12 cellular contexts compared by ENCODE assay signal in the genomic region with DNA sequence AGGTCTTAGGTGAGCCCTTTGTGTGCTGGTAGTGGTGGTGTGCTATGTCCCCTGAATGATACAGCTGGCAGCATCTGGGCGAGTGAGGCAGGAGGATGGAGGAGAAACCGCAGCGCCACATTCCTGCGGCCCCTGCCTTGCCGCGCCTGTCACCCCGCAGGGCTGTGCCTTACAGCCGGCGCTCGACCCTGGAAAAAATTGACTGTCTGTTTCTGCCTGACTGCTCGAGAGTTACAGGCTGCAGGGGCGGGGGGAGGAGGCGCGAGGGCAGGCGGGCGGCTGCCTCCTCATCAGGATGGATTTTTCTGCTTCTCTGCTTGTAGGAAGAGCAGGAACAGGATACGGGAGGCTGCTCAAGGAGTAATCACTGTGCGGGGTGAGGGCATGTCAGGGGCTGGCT.
DNase-seq lines count a peak whose midpoint lies in the region; TF ChIP-seq lines count a peak whose summit lies in the region.
"Had no signal": no experiment of that assay in that cellular context is flagged by ENCODE, and none has a peak within 500 bp of the region (broad histone marks: within the 10 kb centered on the region; RNA-seq: fewer than 3 reads in every experiment).

No MANE protein-coding gene starts in this region.

- H3K9me3 ChIP-seq in SJCRH30 (replicated peaks) = no peaks in the 10 kb centered on the region
- H3K9me3 ChIP-seq: right lobe of liver had no signal

- H3K36me3 ChIP-seq in H7 (replicated peaks; ENCODE audit: control insufficient read depth, insufficient read depth, low read length) (no peaks in the 10 kb centered on the region), SJCRH30 (no peaks in the 10 kb centered on the region)
- H3K36me3 ChIP-seq: right lobe of liver had no signal

- H3K4me3 ChIP-seq in H7 (ENCODE audit: insufficient read depth, low read depth, low read length) (no peak overlapping the region), SJCRH30 (no peak overlapping the region), skeletal muscle cell (ENCODE audit: low read depth, low read length) (peak overlapping the region; percentile 8), dorsolateral prefrontal cortex (peak overlapping the region in 5 of 59 donors; percentile 9 to 24 (median 15))
- H3K4me3 ChIP-seq: right lobe of liver had no signal

- H3K27me3 ChIP-seq in H7 (ENCODE audit: control insufficient read depth, insufficient read depth, low read length) (peaks cover 3% of the 10 kb centered on the region; the same call in 1 of the 2 replicates), SJCRH30 (no peaks in the 10 kb centered on the region), dorsolateral prefrontal cortex (peaks cover 0 to 28% (median 7%) of the 10 kb centered on the region in 45 donors)
- H3K27me3 ChIP-seq: right lobe of liver had no signal

- peaks cover 4% of the 10 kb centered on the region; the same call in 1 of the 2 replicates for H3K4me1 ChIP-seq in SJCRH30
- H3K4me1 ChIP-seq: right lobe of liver had no signal

- H3K27ac ChIP-seq in SJCRH30 (no peak overlapping the region; the same call in 1 of the 2 replicates), dorsolateral prefrontal cortex (no peak overlapping the region)
- H3K27ac ChIP-seq: right lobe of liver had no signal

- TF ChIP-seq CTCF in dorsolateral prefrontal cortex (IDR thresholded peaks at IDR 0.05 in 54 of 56, conservative IDR thresholded peaks at IDR 0.05 in 2 of 56; ENCODE audit: low read depth in 1 of 56, partially characterized antibody in 56 of 56) = no peak

- intact Hi-C loops in head of caudate nucleus (cut with DNase I) (no loop called here), dorsolateral prefrontal cortex (cut with DNase I) (no loop called here)

- peak; percentile 84 for DNase-seq in H7
- DNase-seq in SJCRH30 = peak; percentile 79 to 82
- peak in 37 of 42 donors; percentile 24 to 84 (median 57) for DNase-seq in head of caudate nucleus
- DNase-seq in skeletal muscle cell (ENCODE audit: low read depth) = no peak
- no peak for DNase-seq in stimulated activated CD8-positive, alpha-beta memory T cell treated with anti-CD3 and anti-CD28 coated beads, Interleukin-4, amount 100 ng/mL, for 48 hours
- DNase-seq in stimulated activated CD4-positive, alpha-beta T cell treated with anti-CD3 and anti-CD28 coated beads, Interleukin-4, amount 100 ng/mL, for 24 hours = no peak
- DNase-seq in activated CD4-positive, alpha-beta T cell treated with anti-CD3 and anti-CD28 coated beads, Interleukin-2, amount 50 U/mL, for 1 hour = no peak
- DNase-seq in dorsolateral prefrontal cortex = no peak
- DNase-seq: NCI-H187; right lobe of liver; stimulated activated naive CD4-positive, alpha-beta T cell; SW 1271 had no signal

Comparison
In these comparisons a context has a peak if more than half of its experiments do, and no peak if none do; other contexts are left out.
1. DNase-seq: peak in H7 (single experiment), SJCRH30 (2 of 2) and head of caudate nucleus (37 of 42); none in skeletal muscle cell (single experiment), stimulated activated CD8-positive, alpha-beta memory T cell treated with anti-CD3 and anti-CD28 coated beads, Interleukin-4, amount 100 ng/mL, for 48 hours (single experiment), stimulated activated CD4-positive, alpha-beta T cell treated with anti-CD3 and anti-CD28 coated beads, Interleukin-4, amount 100 ng/mL, for 24 hours (single experiment), activated CD4-positive, alpha-beta T cell treated with anti-CD3 and anti-CD28 coated beads, Interleukin-2, amount 50 U/mL, for 1 hour (single experiment) and dorsolateral prefrontal cortex (0 of 10).